1 cellular context compared by ENCODE assay signal in genomic region chr3:111667170-111667569, GRCh38.
TF ChIP-seq lines count a peak whose summit lies in the region.

No MANE protein-coding gene starts in this region.

TF ChIP-seq in IMR-90, 13 proteins besides CTCF, POLR2A, EP300 and RAD21:
- no peak for TF ChIP-seq MXI1 (IDR thresholded peaks at IDR 0.05; ENCODE audit: borderline replicate concordance, low read depth, low read length)
- no peak for TF ChIP-seq CEBPB (IDR thresholded peaks at IDR 0.05; ENCODE audit: low read depth, low read length)
- TF ChIP-seq BHLHE40 (IDR thresholded peaks at IDR 0.05; ENCODE audit: low read depth, low read length) = no peak
- TF ChIP-seq RCOR1 (IDR thresholded peaks at IDR 0.05; ENCODE audit: insufficient replicate concordance, low read length) = no peak
- TF ChIP-seq CHD1 (IDR thresholded peaks at IDR 0.05; ENCODE audit: low read depth, low read length) = no peak
- TF ChIP-seq MAFK (IDR thresholded peaks at IDR 0.05; ENCODE audit: low read depth, low read length) = no peak
- TF ChIP-seq NFE2L2 (IDR thresholded peaks at IDR 0.05; ENCODE audit: low read depth, low read length) = no peak
- no peak for TF ChIP-seq RFX5 (IDR thresholded peaks at IDR 0.05; ENCODE audit: low read depth, low read length)
- no peak for TF ChIP-seq USF2 (IDR thresholded peaks at IDR 0.05; ENCODE audit: low read depth, low read length)
